ENCODE assay signal across 8 cellular contexts in genomic region chr5:177453852-177454396, GRCh38. TPM values are rescaled to one million over a fixed set of nuclear protein-coding genes. Genes with fewer than 3 reads are reported as not detected.
A peak's percentile ranks its signal among the peaks of the same experiment; 100 is the strongest.
DNase-seq lines count a peak whose midpoint lies in the region; ATAC-seq and TF ChIP-seq lines count a peak whose summit lies in the region.

No MANE protein-coding gene starts in this region.

- TF ChIP-seq POLR2A in esophagus muscularis mucosa (IDR thresholded peaks at IDR 0.05; ENCODE audit: low read depth): no peak

- H3K36me3 ChIP-seq in HAP-1 (replicated peaks): peaks cover 24% of the 10 kb centered on the region
- peaks cover 0 to 23% (median 15%) of the 10 kb centered on the region in 4 donors for H3K36me3 ChIP-seq in esophagus muscularis mucosa

- no peak for TF ChIP-seq CTCF in GM12875 (IDR thresholded peaks at IDR 0.05; ENCODE audit: borderline replicate concordance, insufficient read depth, low read depth, low read length)
- no peak for TF ChIP-seq CTCF in esophagus muscularis mucosa (IDR thresholded peaks at IDR 0.05)
- no peak for TF ChIP-seq CTCF in progenitor cell of endocrine pancreas (IDR thresholded peaks at IDR 0.05; ENCODE audit: unreplicated experiment)

- H3K9me3 ChIP-seq in HAP-1 (no peaks in the 10 kb centered on the region), esophagus muscularis mucosa (no peaks in the 10 kb centered on the region)

- H3K27ac ChIP-seq in esophagus muscularis mucosa (replicated peaks in 1 of 4): peak overlapping the region; percentile 70 to 83 (median 79)

- H3K4me1 ChIP-seq in HAP-1 (peaks cover 7% of the 10 kb centered on the region), esophagus muscularis mucosa (peaks cover 25 to 49% (median 44%) of the 10 kb centered on the region in 4 donors)

- intact Hi-C loops in esophagus muscularis mucosa (cut with DNase I): loop anchor here (1.0 to 10.0 kb wide), 5 partner anchors 27 to 139 kb away; partner anchors contain the start of genes GRK6 and MXD3

- peak overlapping the region; percentile 93 for H3K27ac Mint-ChIP-seq in progenitor cell of endocrine pancreas

- in situ Hi-C loops in HAP-1 (cut with MboI; ENCODE audit: low sequenced_read_pairs): no loop called here
- in situ Hi-C loops in ACHN (cut with HindIII; ENCODE audit: low pct_ligation_motif_present, low pct_unique_long_range_greater_than_20kb, low sequenced_read_pairs): no loop called here

- H3K27me3 ChIP-seq in HAP-1 (ENCODE audit: low read depth): no peaks in the 10 kb centered on the region
- H3K27me3 ChIP-seq in esophagus muscularis mucosa: peaks cover 0 to 44% (median 5%) of the 10 kb centered on the region in 4 donors

- H3K4me1 Mint-ChIP-seq in progenitor cell of endocrine pancreas (ENCODE audit: low read depth): peaks cover 10% of the 10 kb centered on the region

- TF ChIP-seq EP300 in esophagus muscularis mucosa (IDR thresholded peaks at IDR 0.05): no peak

- H3K9me3 Mint-ChIP-seq in progenitor cell of endocrine pancreas (ENCODE audit: low read depth): no peaks in the 10 kb centered on the region

- ATAC-seq in GM18517 (IDR thresholded peaks at IDR 0.05; ENCODE audit: unreplicated experiment) (no peak), HG03280 (IDR thresholded peaks at IDR 0.05; ENCODE audit: unreplicated experiment) (no peak)

- H3K36me3 Mint-ChIP-seq in progenitor cell of endocrine pancreas (ENCODE audit: insufficient read depth): peaks cover 8% of the 10 kb centered on the region

- DNase-seq in HAP-1 (ENCODE audit: low spot score in 2 of 2) (peak in 1 of 2 experiments; percentile 61), RPMI8226 (peak; percentile 69), esophagus muscularis mucosa (ENCODE audit: extremely low spot score) (no peak), progenitor cell of endocrine pancreas (ENCODE audit: low spot score, unreplicated experiment) (peak; percentile 45), ACHN (no peak)

- H3K27me3 Mint-ChIP-seq in progenitor cell of endocrine pancreas: no peaks in the 10 kb centered on the region

- peak overlapping the region; percentile 76 for H3K4me3 ChIP-seq in GM12875 (ENCODE audit: low read depth, low read length)
- H3K4me3 ChIP-seq in HAP-1: peak overlapping the region; percentile 50
- H3K4me3 ChIP-seq in esophagus muscularis mucosa: peak overlapping the region; percentile 62 to 73 (median 68)

- peak overlapping the region; percentile 74 for H3K4me3 Mint-ChIP-seq in progenitor cell of endocrine pancreas (ENCODE audit: low read depth)

- 7% methylated on average over 30 of the region's 31 CpGs for WGBS in esophagus muscularis mucosa

RNA-seq across cellular contexts. Expression of gene PRR7, which starts 7.3 kb away (rescaled TPM):
- total RNA-seq in esophagus muscularis mucosa (1 to 10 TPM in 2 of 4 donors, under 1 TPM in 2; 0.42 to 2.5 (median 1.6) TPM), progenitor cell of endocrine pancreas (11.7 and 13.1 TPM in 2 replicates)

RNA-seq across cellular contexts. Expression of gene DBN1, which starts 19.5 kb away (rescaled TPM):
- 100 to 1,000 TPM in 3 of 4 donors, 10 to 100 TPM in 1; 92.2 to 160 (median 130) TPM for total RNA-seq in esophagus muscularis mucosa
- total RNA-seq in progenitor cell of endocrine pancreas: 396 and 422 TPM in 2 replicates

RNA-seq across cellular contexts. Expression of gene GRK6, which starts 27.4 kb away (rescaled TPM):
- total RNA-seq in esophagus muscularis mucosa: 10 to 100 TPM; 29.1 to 44.7 (median 36.3) TPM
- 40.2 and 43.0 TPM in 2 replicates for total RNA-seq in progenitor cell of endocrine pancreas

RNA-seq across cellular contexts. Expression of gene PDLIM7, which starts 43.5 kb away (rescaled TPM):
- 1,000 to 10,000 TPM in 1 of 4 donors, 100 to 1,000 TPM in 3; 316 to 1,085 (median 575) TPM for total RNA-seq in esophagus muscularis mucosa
- 113 and 119 TPM in 2 replicates for total RNA-seq in progenitor cell of endocrine pancreas

RNA-seq across cellular contexts. Expression of gene F12, which starts 44.6 kb away (rescaled TPM):
- total RNA-seq in esophagus muscularis mucosa (under 1 TPM in 1 of 4 donors, not detected in 3; 0.17 TPM), progenitor cell of endocrine pancreas (4.0 and 4.7 TPM in 2 replicates)

Comparison
In these comparisons a context has a peak if more than half of its experiments do, and no peak if none do; other contexts are left out.
1. DNase-seq: peak in RPMI8226 (single experiment) and progenitor cell of endocrine pancreas (single experiment); none in esophagus muscularis mucosa (single experiment) and ACHN (single experiment).
2. Peak in every context shown above with its lines, with median percentiles within 50 percentile points of each other: H3K4me3 ChIP-seq.